8 cellular contexts compared by ENCODE assay signal in genomic region chr6:139534472-139535115, GRCh38.
DNase-seq lines count a peak whose midpoint lies in the region; ATAC-seq and TF ChIP-seq lines count a peak whose summit lies in the region.

No MANE protein-coding gene starts in this region.

- peak overlapping the region; percentile 18 for H3K27ac ChIP-seq in CD4-positive, alpha-beta T cell (ENCODE audit: low read depth, low read length)

- TF ChIP-seq CTCF in CD4-positive, alpha-beta T cell (IDR thresholded peaks at IDR 0.05): no peak

- ATAC-seq in CD4-positive, alpha-beta T cell (ENCODE audit: poor library complexity): peak; percentile 28
- ATAC-seq in HG02885 (IDR thresholded peaks at IDR 0.05; ENCODE audit: poor library complexity, unreplicated experiment) (peak; percentile 51), HG03139 (IDR thresholded peaks at IDR 0.05; ENCODE audit: unreplicated experiment) (no peak)

- H3K9ac ChIP-seq in mucosa of stomach (ENCODE audit: low read length): peak overlapping the region; percentile 49

- no peaks in the 10 kb centered on the region for H3K36me3 Mint-ChIP-seq in CD4-positive, alpha-beta T cell (ENCODE audit: low read depth)
- peaks cover 2% of the 10 kb centered on the region for H3K36me3 Mint-ChIP-seq in activated T-helper 2 cell treated with anti-CD3 and anti-CD28 coated beads, Interferon-gamma antibody, Interleukin-2, Interleukin-4, amounts not matched to agents 10 μg/mL and 5 μg/mL and 100 μg/mL, durations not matched to agents 14 hours and 24 hours and 36 hours (ENCODE audit: low read depth)

- intact Hi-C loops in CD4-positive, alpha-beta T cell (cut with DNase I, micrococcal nuclease): no loop called here
- intact Hi-C loops in activated T-helper 2 cell treated with anti-CD3 and anti-CD28 coated beads, Interferon-gamma antibody, Interleukin-2, Interleukin-4, amounts not matched to agents 10 μg/mL and 5 μg/mL and 100 μg/mL, durations not matched to agents 14 hours and 24 hours and 36 hours (cut with micrococcal nuclease): loop anchor here (2.0 to 10.0 kb wide), 3 partner anchors 14 to 1050 kb away; no protein-coding TSS in a partner anchor

- H3K27me3 ChIP-seq in CD4-positive, alpha-beta T cell (ENCODE audit: control insufficient read depth, insufficient read depth, low read length): no peaks in the 10 kb centered on the region
- H3K27me3 ChIP-seq in mucosa of stomach (ENCODE audit: control insufficient read depth, insufficient read depth, low read length) (no peaks in the 10 kb centered on the region), H7 (ENCODE audit: control insufficient read depth, insufficient read depth, low read length) (no peaks in the 10 kb centered on the region)

- H3K4me1 Mint-ChIP-seq in CD4-positive, alpha-beta T cell (ENCODE audit: low read depth): peaks cover 55% of the 10 kb centered on the region
- H3K4me1 Mint-ChIP-seq in activated T-helper 2 cell treated with anti-CD3 and anti-CD28 coated beads, Interferon-gamma antibody, Interleukin-2, Interleukin-4, amounts not matched to agents 10 μg/mL and 5 μg/mL and 100 μg/mL, durations not matched to agents 14 hours and 24 hours and 36 hours (ENCODE audit: low read depth): peaks cover 51% of the 10 kb centered on the region

- peaks cover 56% of the 10 kb centered on the region for H3K4me1 ChIP-seq in mucosa of stomach (ENCODE audit: control insufficient read depth, insufficient read depth, low read length)

- H3K36me3 ChIP-seq in mucosa of stomach (ENCODE audit: control insufficient read depth, insufficient read depth, low read length): no peaks in the 10 kb centered on the region
- no peaks in the 10 kb centered on the region for H3K36me3 ChIP-seq in H7 (replicated peaks; ENCODE audit: control insufficient read depth, insufficient read depth, low read length)

- DNase-seq in CD4-positive, alpha-beta T cell: no peak
- no peak for DNase-seq in activated T-helper 2 cell treated with anti-CD3 and anti-CD28 coated beads, Interferon-gamma antibody, Interleukin-2, Interleukin-4, amounts not matched to agents 10 μg/mL and 5 μg/mL and 100 μg/mL, durations not matched to agents 14 hours and 24 hours and 36 hours (ENCODE audit: low spot score)
- DNase-seq in NCI-H1694 treated with DMSO at 0.1 percent for 48 hours (lab: John Stamatoyannopoulos, UW): no peak
- no peak for DNase-seq in NCI-H82 treated with DMSO at 0.1 percent for 48 hours (lab: John Stamatoyannopoulos, UW; ENCODE audit: unreplicated experiment)
- DNase-seq in H7: no peak

- CTCF ChIA-PET in CD4-positive, alpha-beta T cell (lab: Charles Lee): interaction anchor here (0.9 kb wide), 1 partner anchor 161 kb away, joined by 3 read pairs; no protein-coding TSS in a partner anchor

- H3K4me3 ChIP-seq in mucosa of stomach (ENCODE audit: low read length): peak overlapping the region; percentile 42
- H3K4me3 ChIP-seq in H7 (ENCODE audit: insufficient read depth, low read depth, low read length): no peak overlapping the region

- H3K27ac Mint-ChIP-seq in CD4-positive, alpha-beta T cell: peak overlapping the region; percentile 76
- H3K27ac Mint-ChIP-seq in activated T-helper 2 cell treated with anti-CD3 and anti-CD28 coated beads, Interferon-gamma antibody, Interleukin-2, Interleukin-4, amounts not matched to agents 10 μg/mL and 5 μg/mL and 100 μg/mL, durations not matched to agents 14 hours and 24 hours and 36 hours: peak overlapping the region; percentile 82

- no peaks in the 10 kb centered on the region for H3K9me3 Mint-ChIP-seq in CD4-positive, alpha-beta T cell
- peaks cover 3% of the 10 kb centered on the region for H3K9me3 Mint-ChIP-seq in activated T-helper 2 cell treated with anti-CD3 and anti-CD28 coated beads, Interferon-gamma antibody, Interleukin-2, Interleukin-4, amounts not matched to agents 10 μg/mL and 5 μg/mL and 100 μg/mL, durations not matched to agents 14 hours and 24 hours and 36 hours

- no peaks in the 10 kb centered on the region for H3K27me3 Mint-ChIP-seq in CD4-positive, alpha-beta T cell
- H3K27me3 Mint-ChIP-seq in activated T-helper 2 cell treated with anti-CD3 and anti-CD28 coated beads, Interferon-gamma antibody, Interleukin-2, Interleukin-4, amounts not matched to agents 10 μg/mL and 5 μg/mL and 100 μg/mL, durations not matched to agents 14 hours and 24 hours and 36 hours (ENCODE audit: low read depth): no peaks in the 10 kb centered on the region

- H3K9me3 ChIP-seq in CD4-positive, alpha-beta T cell (ENCODE audit: control insufficient read depth, low read length): no peaks in the 10 kb centered on the region
- no peaks in the 10 kb centered on the region for H3K9me3 ChIP-seq in mucosa of stomach (ENCODE audit: control insufficient read depth, low read length)

- H3K4me3 Mint-ChIP-seq in CD4-positive, alpha-beta T cell: peak overlapping the region; percentile 66
- H3K4me3 Mint-ChIP-seq in activated T-helper 2 cell treated with anti-CD3 and anti-CD28 coated beads, Interferon-gamma antibody, Interleukin-2, Interleukin-4, amounts not matched to agents 10 μg/mL and 5 μg/mL and 100 μg/mL, durations not matched to agents 14 hours and 24 hours and 36 hours (ENCODE audit: low read depth): peak overlapping the region; percentile 50

- POLR2A ChIA-PET in CD4-positive, alpha-beta T cell (lab: Charles Lee): interaction anchor here (3.1 kb wide), 1 partner anchor 160 kb away, joined by 25 read pairs; the partner anchor contains the start of gene CITED2
